8 cellular contexts compared by ENCODE assay signal in genomic region chr12:53451661-53452158, GRCh38. TPM values are rescaled to one million over a fixed set of nuclear protein-coding genes. Genes with fewer than 3 reads are reported as not detected.
DNase-seq lines count a peak whose midpoint lies in the region; ATAC-seq, FAIRE-seq and TF ChIP-seq lines count a peak whose summit lies in the region.

TSS of gene PCBP2 (plus strand) at chr12:53452102. CDS start at chr12:53454801, 2,699 bp downstream.

- H3K27ac ChIP-seq in layer of hippocampus (ENCODE audit: low read depth, low read length) = peak within 1 kb of the TSS; percentile 98

- peak; percentile 89 for TF ChIP-seq POLR2A in GM19193 (IDR thresholded peaks at IDR 0.05; ENCODE audit: extremely low read depth, insufficient read depth, insufficient read length)

- H3K9me3 ChIP-seq in BE2C = no peaks in the 10 kb centered on the region

- FAIRE-seq in colon (lab: Jason Lieb, UNC) = peak; percentile 24

- peaks cover 26% of the 10 kb centered on the region for H3K4me1 ChIP-seq in BE2C

- DNase-seq in BE2C = peak; percentile 99
- DNase-seq in NCI-H524 (lab: John Stamatoyannopoulos, UW) = peak; percentile 97 to 98
- peak; percentile 95 to 98 for DNase-seq in activated CD4-positive, alpha-beta T cell treated with anti-CD3 and anti-CD28 coated beads for 4 hours
- peak; percentile 99 for DNase-seq in stimulated activated CD4-positive, alpha-beta T cell treated with anti-CD3 and anti-CD28 coated beads, Interleukin-1b, Interleukin-23, amount 100 ng/mL, for 48 hours

- TF ChIP-seq CTCF in BE2C (IDR thresholded peaks at IDR 0.05; ENCODE audit: low read depth, low read length) = peak; percentile 91

- H3K27me3 ChIP-seq in BE2C = no peaks in the 10 kb centered on the region; the same call in 1 of the 2 replicates
- H3K27me3 ChIP-seq in layer of hippocampus (ENCODE audit: control insufficient read depth, insufficient read depth, low read length) = no peaks in the 10 kb centered on the region

- H3K4me3 ChIP-seq in BE2C (ENCODE audit: low read depth, low read length) = peak within 1 kb of the TSS; percentile 97

- H3K36me3 ChIP-seq in BE2C = peaks cover 36% of the 10 kb centered on the region

- peak; percentile 96 for ATAC-seq in HG03442 (IDR thresholded peaks at IDR 0.05; ENCODE audit: unreplicated experiment)

RNA-seq across cellular contexts. Expression of gene PCBP2, which starts in this region (rescaled TPM):
- 985 TPM for polyA plus RNA-seq in BE2C (2012; ENCODE audit: insufficient read depth, insufficient read length, low read depth)

Comparison
In these comparisons a context has a peak if more than half of its experiments do, and no peak if none do; other contexts are left out.
1. Peak in every context shown above with its lines: DNase-seq, ATAC-seq, H3K4me3 ChIP-seq and H3K27ac ChIP-seq.